20 cellular contexts compared by ENCODE assay signal in the genomic region with DNA sequence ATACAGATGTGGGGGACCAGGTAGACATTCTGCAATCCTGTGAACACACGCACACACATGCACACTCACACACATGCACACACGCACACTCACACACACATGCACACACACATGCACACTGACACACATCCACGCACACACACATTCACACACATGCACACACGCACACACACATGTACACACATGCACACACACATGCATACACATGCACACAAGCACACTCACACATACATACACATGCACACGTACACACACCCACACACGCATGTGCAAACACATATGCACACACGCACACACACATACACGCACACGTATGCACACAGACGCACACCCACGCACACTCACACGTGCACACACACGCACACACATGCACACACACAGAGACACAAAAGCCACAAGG. TPM values are rescaled to one million over a fixed set of nuclear protein-coding genes. Genes with fewer than 3 reads are reported as not detected.
DNase-seq lines count a peak whose midpoint lies in the region; ATAC-seq, FAIRE-seq and TF ChIP-seq lines count a peak whose summit lies in the region.
"Had no signal": no experiment of that assay in that cellular context is flagged by ENCODE, and none has a peak within 500 bp of the region (broad histone marks: within the 10 kb centered on the region; RNA-seq: fewer than 3 reads in every experiment).

No MANE protein-coding gene starts in this region.

- H3K23ac ChIP-seq in H9 (ENCODE audit: insufficient read length, low read depth, low read length): no peak overlapping the region
- H3K23ac ChIP-seq in trophoblast cell (ENCODE audit: low read length): peak overlapping the region; percentile 14

- H3K4me1 Mint-ChIP-seq in H9: peaks cover 15 to 27% of the 10 kb centered on the region in 2 experiments
- H3K4me1 Mint-ChIP-seq in activated T-cell treated with anti-CD3 and anti-CD28 coated beads, Interleukin-2, amount 50 U/mL, for 24 hours (ENCODE audit: low read depth): no peaks in the 10 kb centered on the region
- H3K4me1 Mint-ChIP-seq: CD14-positive monocyte had no signal

- no peaks in the 10 kb centered on the region; the same call in none of the 2 replicates for H3K27me3 Mint-ChIP-seq in H9 (ENCODE audit: low read depth)
- H3K27me3 Mint-ChIP-seq in activated T-cell treated with anti-CD3 and anti-CD28 coated beads, Interleukin-2, amount 50 U/mL, for 24 hours: no peaks in the 10 kb centered on the region

- FAIRE-seq in A549 (lab: Jason Lieb, UNC) (no peak), bronchial epithelial cell (lab: Jason Lieb, UNC) (peak; percentile 83)
- FAIRE-seq: D721Med, G401.6, GM12892, H54, K562 had no signal

- intact Hi-C loops in sigmoid colon (cut with DNase I): no loop called here

- H3K4ac ChIP-seq in H9 (ENCODE audit: low read depth, low read length) (no peak overlapping the region), trophoblast cell (ENCODE audit: low read depth, low read length) (no peak overlapping the region)

- no peak overlapping the region for H3T11ph ChIP-seq in H9 (ENCODE audit: low read length)

- H4K20me1 ChIP-seq in H9 (ENCODE audit: control insufficient read depth, insufficient read depth, insufficient read length): no peaks in the 10 kb centered on the region

- no peak overlapping the region for H4K12ac ChIP-seq in trophoblast cell (ENCODE audit: low read depth, low read length)

- no peak overlapping the region for H3K18ac ChIP-seq in H9 (ENCODE audit: insufficient read length, low read depth, low read length)
- H3K18ac ChIP-seq in trophoblast cell (ENCODE audit: low read length): no peak overlapping the region

- H2BK5ac ChIP-seq in H9 (ENCODE audit: insufficient read length, low read length) (no peak overlapping the region), trophoblast cell (ENCODE audit: low read depth, low read length, poor library complexity) (no peak overlapping the region)

- no peak overlapping the region for H2BK15ac ChIP-seq in H9 (ENCODE audit: low read depth, low read length)

- TF ChIP-seq EP300 in A549 (IDR thresholded peaks at IDR 0.05) (no peak), sigmoid colon (IDR thresholded peaks at IDR 0.05) (no peak)

- H3K9me3 ChIP-seq in A549: no peaks in the 10 kb centered on the region
- no peaks in the 10 kb centered on the region for H3K9me3 ChIP-seq in H9 (ENCODE audit: control insufficient read depth, low read depth, low read length)
- peaks cover 4% of the 10 kb centered on the region for H3K9me3 ChIP-seq in trophoblast cell (ENCODE audit: insufficient read depth, low read depth, low read length)
- H3K9me3 ChIP-seq in sigmoid colon: no peaks in the 10 kb centered on the region

- H3K9ac ChIP-seq in H9 (ENCODE audit: extremely low read depth, insufficient read length, low read length): no peak overlapping the region
- no peak overlapping the region for H3K9ac ChIP-seq in trophoblast cell (ENCODE audit: low read length)

- no peak overlapping the region for H3K14ac ChIP-seq in H9 (ENCODE audit: insufficient read depth, low read length)
- no peak overlapping the region for H3K14ac ChIP-seq in trophoblast cell (ENCODE audit: low read length)

- TF ChIP-seq RAD21 in A549 (conservative IDR thresholded peaks at IDR 0.05 in 1 of 2, IDR thresholded peaks at IDR 0.05 in 1 of 2): no peak

- H3K27ac Mint-ChIP-seq in H9: peak overlapping the region in 1 of 3 experiments; percentile 33; a peak in 2 of 7 replicates
- no peak overlapping the region for H3K27ac Mint-ChIP-seq in activated T-cell treated with anti-CD3 and anti-CD28 coated beads, Interleukin-2, amount 50 U/mL, for 24 hours
- H3K27ac Mint-ChIP-seq: CD14-positive monocyte; CD8-positive, alpha-beta T cell had no signal

- H2AK5ac ChIP-seq in H9 (ENCODE audit: insufficient read length, low read length) (no peak overlapping the region), trophoblast cell (ENCODE audit: low read length) (no peak overlapping the region)

- TF ChIP-seq POLR2A in A549 (IDR thresholded peaks at IDR 0.05; ENCODE audit: low read length): 0 out of 2 replicates have a peak, but pooled peaks have one; percentile 6
- no peak for TF ChIP-seq POLR2A in sigmoid colon (IDR thresholded peaks at IDR 0.05)

- H2AFZ ChIP-seq in H9 (ENCODE audit: low read length) (no peak overlapping the region), trophoblast cell (ENCODE audit: insufficient read depth, low read length, poor library complexity) (no peak overlapping the region)

- H4K8ac ChIP-seq in H9 (replicated peaks; ENCODE audit: insufficient read length, low read depth, low read length): peak overlapping the region; percentile 17
- H4K8ac ChIP-seq in trophoblast cell (ENCODE audit: low read depth, low read length): no peak overlapping the region

- ATAC-seq in A549 (no peak), HG02763 (IDR thresholded peaks at IDR 0.05; ENCODE audit: unreplicated experiment) (no peak)
- ATAC-seq: CD8-positive, alpha-beta T cell; K562 had no signal

- no peaks in the 10 kb centered on the region; a peak in 1 of 5 replicates for H3K9me3 Mint-ChIP-seq in H9
- no peaks in the 10 kb centered on the region for H3K9me3 Mint-ChIP-seq in activated T-cell treated with anti-CD3 and anti-CD28 coated beads, Interleukin-2, amount 50 U/mL, for 24 hours
- H3K9me3 Mint-ChIP-seq: CD8-positive, alpha-beta T cell had no signal

- H3K4me2 ChIP-seq in A549: no peak overlapping the region
- H3K4me2 ChIP-seq in H9 (ENCODE audit: insufficient read depth, insufficient read length, low read length): no peak overlapping the region
- no peak overlapping the region for H3K4me2 ChIP-seq in trophoblast cell (ENCODE audit: low read length)

- WGBS in A549 (ENCODE audit: missing lambda C conversion rate): 80% methylated on average over 13 of the region's 13 CpGs
- no CpG with 5 or more reads among the region's 13 CpGs for WGBS in H9 (ENCODE audit: extremely low coverage, insufficient read length, low lambda C conversion rate)
- WGBS in trophoblast cell (ENCODE audit: extremely low coverage, insufficient coverage, insufficient read length): no CpG with 5 or more reads among the region's 13 CpGs
- WGBS in sigmoid colon, 2 donors: 95 to 96% methylated on average over 13 of the region's 13 CpGs

- H2BK12ac ChIP-seq in H9 (ENCODE audit: insufficient read length, low read depth, low read length): no peak overlapping the region
- H2BK12ac ChIP-seq in trophoblast cell (ENCODE audit: low read length): no peak overlapping the region

- no peak for DNase-seq in A549 (ENCODE audit: low read depth in 1 of 2, low spot score in 1 of 2)
- DNase-seq in H9: no peak
- DNase-seq in bronchial epithelial cell (ENCODE audit: low read depth): no peak
- no peak for DNase-seq in trophoblast cell
- no peak for DNase-seq in sigmoid colon
- DNase-seq in activated T-cell treated with anti-CD3 and anti-CD28 coated beads, Interleukin-2, amount 50 U/mL, for 24 hours: no peak
- DNase-seq: CD8-positive, alpha-beta T cell; COR-L47; DMS153; DMS79 treated with DMSO at 0.1 percent for 48 hours; EL had no signal

- H4K91ac ChIP-seq in H9 (ENCODE audit: insufficient read length, low read depth, low read length) (no peak overlapping the region), trophoblast cell (ENCODE audit: low read depth, low read length) (no peak overlapping the region)

- H3K36me3 ChIP-seq in bronchial epithelial cell (ENCODE audit: control insufficient read depth, insufficient read depth, low read length) (no peaks in the 10 kb centered on the region), trophoblast cell (ENCODE audit: control insufficient read depth in 1 of 2, insufficient read depth in 2 of 2, low read length in 2 of 2) (no peaks in the 10 kb centered on the region), sigmoid colon (no peaks in the 10 kb centered on the region)

- H3K4me3 ChIP-seq in A549 (no peak overlapping the region), bronchial epithelial cell (ENCODE audit: low read depth, low read length) (no peak overlapping the region), trophoblast cell (ENCODE audit: low read depth, low read length) (peak overlapping the region; percentile 45), sigmoid colon (no peak overlapping the region)
- H3K4me3 ChIP-seq: K562 had no signal

- H3K79me1 ChIP-seq in H9 (ENCODE audit: insufficient read depth, low read depth, low read length, poor library complexity, severe bottlenecking) (no peaks in the 10 kb centered on the region), trophoblast cell (ENCODE audit: low read length) (no peaks in the 10 kb centered on the region)

- no peak for TF ChIP-seq CTCF in A549 (IDR thresholded peaks at IDR 0.05)
- no peak for TF ChIP-seq CTCF in H9 (conservative IDR thresholded peaks at IDR 0.05)
- no peak for TF ChIP-seq CTCF in bronchial epithelial cell (IDR thresholded peaks at IDR 0.05; ENCODE audit: insufficient read depth, low read length, severe bottlenecking)
- no peak for TF ChIP-seq CTCF in sigmoid colon (IDR thresholded peaks at IDR 0.05)

- H3K36me3 Mint-ChIP-seq in H9 (ENCODE audit: insufficient read depth in 1 of 3, low read depth in 3 of 3): no peaks in the 10 kb centered on the region; a peak in 1 of 7 replicates
- H3K36me3 Mint-ChIP-seq in activated T-cell treated with anti-CD3 and anti-CD28 coated beads, Interleukin-2, amount 50 U/mL, for 24 hours (ENCODE audit: low read depth): no peaks in the 10 kb centered on the region
- H3K36me3 Mint-ChIP-seq: CD14-positive monocyte; CD8-positive, alpha-beta T cell had no signal

- CTCF ChIA-PET in A549 (lab: Yijun Ruan, JAX): interaction anchor here (1.7 to 2.4 kb wide), 2 partner anchors 20 to 65 kb away, joined by 4 to 7 read pairs; no protein-coding TSS in a partner anchor

- H3K4me1 ChIP-seq in A549 (no peaks in the 10 kb centered on the region), H9 (ENCODE audit: insufficient read depth, low read length) (no peaks in the 10 kb centered on the region; the same call in 1 of the 2 replicates), trophoblast cell (ENCODE audit: control insufficient read depth in 1 of 2, insufficient read depth in 2 of 2, low read length in 2 of 2) (no peaks in the 10 kb centered on the region), sigmoid colon (no peaks in the 10 kb centered on the region)

- POLR2A ChIA-PET in A549 (lab: Yijun Ruan, JAX): no interaction called here

- no peaks in the 10 kb centered on the region for H3K79me2 ChIP-seq in H9 (ENCODE audit: insufficient read depth, low read length)
- H3K79me2 ChIP-seq in trophoblast cell (ENCODE audit: control insufficient read depth, insufficient read depth, low read length, poor library complexity): no peaks in the 10 kb centered on the region

- H3K27me3 ChIP-seq in H9 (ENCODE audit: insufficient read depth, low read length) (no peaks in the 10 kb centered on the region), bronchial epithelial cell (ENCODE audit: control insufficient read depth, insufficient read depth, low read length) (no peaks in the 10 kb centered on the region), trophoblast cell (ENCODE audit: insufficient read depth, low read length) (no peaks in the 10 kb centered on the region), sigmoid colon (peaks cover 0 to 3% (median 0%) of the 10 kb centered on the region in 3 donors)

- H2BK120ac ChIP-seq in H9 (ENCODE audit: low read depth, low read length, poor library complexity, severe bottlenecking): no peak overlapping the region
- H2BK120ac ChIP-seq in trophoblast cell (ENCODE audit: insufficient read depth, low read length, poor library complexity): no peak overlapping the region

- no peak overlapping the region; a peak in 1 of 5 replicates for H3K4me3 Mint-ChIP-seq in H9
- no peak overlapping the region for H3K4me3 Mint-ChIP-seq in activated T-cell treated with anti-CD3 and anti-CD28 coated beads, Interleukin-2, amount 50 U/mL, for 24 hours
- H3K4me3 Mint-ChIP-seq: CD14-positive monocyte; CD8-positive, alpha-beta T cell had no signal

- H3K27ac ChIP-seq in A549 (no peak overlapping the region), H9 (ENCODE audit: insufficient read length, low read depth, low read length) (no peak overlapping the region), trophoblast cell (ENCODE audit: low read depth, low read length) (no peak overlapping the region), sigmoid colon (no peak overlapping the region)

- H4K5ac ChIP-seq in H9 (ENCODE audit: insufficient read length, low read depth, low read length): peak overlapping the region; percentile 31

- no peak overlapping the region for H3K56ac ChIP-seq in H9 (ENCODE audit: insufficient read length, low read depth, low read length)

- H3K23me2 ChIP-seq in H9 (ENCODE audit: insufficient read length, low read depth, low read length, poor library complexity, severe bottlenecking): no peaks in the 10 kb centered on the region

- no peak overlapping the region for H2BK20ac ChIP-seq in H9 (ENCODE audit: low read depth, low read length, poor library complexity, severe bottlenecking)

RNA-seq across cellular contexts. Expression of a gene that starts 14.3 kb away (rescaled TPM):
- polyA plus RNA-seq in A549 (2011; rRNA removed) (not detected in 2 replicates), A549 (2017; fragmentation: RNase III; extraction: RNeasy Plus Mini Kit Qiagen cat#74134 plus additional on column Dnase treatment) (not detected in 3 replicates), sigmoid colon (not detected)
- polyA plus RNA-seq in A549 (2012; cell fraction: cytosol; rRNA removed): not detected in 2 replicates
- polyA plus RNA-seq in A549 (2012; cell fraction: nucleus; rRNA removed): not detected in 2 replicates
- not detected in 2 replicates for polyA minus RNA-seq in A549 (2011; rRNA and poly(A)+ RNA removed)
- total RNA-seq in H9 (2021) (not detected in 2 replicates), bronchial epithelial cell (not detected in 2 replicates), sigmoid colon (not detected)
- polyA plus RNA-seq in trophoblast cell (2013): 0.07 TPM in 1 of 2 replicates, not detected in the other
- total RNA-seq: A673; CD8-positive, alpha-beta T cell; K562 had no signal
- polyA plus RNA-seq: BJ, CD14-positive monocyte, K562 had no signal
